ENCODE assay signal across 7 cellular contexts in genomic region chr15:68029959-68030358, GRCh38.
"Had no signal": no experiment of that assay in that cellular context is flagged by ENCODE, and none has a peak within 500 bp of the region (broad histone marks: within the 10 kb centered on the region; RNA-seq: fewer than 3 reads in every experiment).

No MANE protein-coding gene starts in this region.

- FAIRE-seq: HTR-8/SVneo had no signal

- H3K9ac ChIP-seq: KMS-11 had no signal

- H3K9me3 Mint-ChIP-seq: IgD-negative memory B cell had no signal

- DNase-seq: IMR-90, KBM-7, KG1 had no signal

- H3K4me3 Mint-ChIP-seq: IgD-negative memory B cell had no signal

- H3K27ac Mint-ChIP-seq: IgD-negative memory B cell had no signal

- H3K4me2 ChIP-seq: KMS-11 had no signal

- H3K27ac ChIP-seq: HL-60, KMS-11 had no signal
